1 cellular context compared by ENCODE assay signal in genomic region chr16:57810197-57811024, GRCh38.
TF ChIP-seq lines count a peak whose summit lies in the region.

No MANE protein-coding gene starts in this region.

TF ChIP-seq in H1, 55 proteins besides CTCF, POLR2A, EP300 and RAD21 (continued from another document):
- TF ChIP-seq E2F6 (IDR thresholded peaks at IDR 0.05) (no peak; the same call in 1 of the 2 replicates), TEAD4 (IDR thresholded peaks at IDR 0.05; ENCODE audit: low read depth, low read length) (no peak), SIN3A (conservative IDR thresholded peaks at IDR 0.05 in 1 of 2, IDR thresholded peaks at IDR 0.05 in 1 of 2; ENCODE audit: low read depth in 1 of 2, low read length in 2 of 2) (0 out of 4 replicates have a peak, but pooled peaks of 1 of the 2 experiments have one; percentile 50), MAFK (IDR thresholded peaks at IDR 0.05; ENCODE audit: low read depth, low read length) (peak; percentile 85; the same call in 1 of the 2 replicates), JUND (IDR thresholded peaks at IDR 0.05; ENCODE audit: low read length) (peak; percentile 10; the same call in 1 of the 2 replicates), BACH1 (IDR thresholded peaks at IDR 0.05; ENCODE audit: low read length) (peak; percentile 92)
